1 cellular context compared by ENCODE assay signal in genomic region chr7:2231992-2232765, GRCh38.
A peak's percentile ranks its signal among the peaks of the same experiment; 100 is the strongest.
TF ChIP-seq lines count a peak whose summit lies in the region.

No MANE protein-coding gene starts in this region.

TF ChIP-seq in HepG2, 621 proteins besides CTCF, POLR2A, EP300 and RAD21 (continued from another document):
- TF ChIP-seq ZNF280B (CRISPR knock-in tag; IDR thresholded peaks at IDR 0.05; ENCODE audit: borderline replicate concordance) (peak; percentile 53; the same call in 1 of the 2 replicates), DMAP1 (CRISPR knock-in tag; IDR thresholded peaks at IDR 0.05) (0 out of 2 replicates have a peak, but pooled peaks have one; percentile 9), ETS1 (CRISPR knock-in tag; IDR thresholded peaks at IDR 0.05) (no peak), TBP (CRISPR knock-in tag; IDR thresholded peaks at IDR 0.05) (no peak), REXO4 (CRISPR knock-in tag; IDR thresholded peaks at IDR 0.05; ENCODE audit: borderline replicate concordance) (0 out of 2 replicates have a peak, but pooled peaks have one; percentile 46), GPN1 (CRISPR knock-in tag; IDR thresholded peaks at IDR 0.05; ENCODE audit: borderline replicate concordance) (no peak), ZNF33B (CRISPR knock-in tag; IDR thresholded peaks at IDR 0.05) (peak; percentile 60; the same call in 1 of the 2 replicates), RXRA (CRISPR knock-in tag; IDR thresholded peaks at IDR 0.05) (0 out of 2 replicates have a peak, but pooled peaks have one; percentile 14), CHD2 (IDR thresholded peaks at IDR 0.05; ENCODE audit: low read depth, low read length) (no peak), THAP7 (CRISPR knock-in tag; IDR thresholded peaks at IDR 0.05) (0 out of 2 replicates have a peak, but pooled peaks have one; percentile 41), SAFB2 (CRISPR knock-in tag; IDR thresholded peaks at IDR 0.05; ENCODE audit: borderline replicate concordance, low read depth) (no peak), ZNF839 (CRISPR knock-in tag; IDR thresholded peaks at IDR 0.05; ENCODE audit: borderline replicate concordance) (0 out of 2 replicates have a peak, but pooled peaks have one; percentile 35), ZNF430 (CRISPR knock-in tag; IDR thresholded peaks at IDR 0.05) (peak; percentile 3; the same call in 1 of the 2 replicates), ZNF879 (CRISPR knock-in tag; IDR thresholded peaks at IDR 0.05) (peak; percentile 64; the same call in 1 of the 2 replicates), ZNF546 (CRISPR knock-in tag; conservative IDR thresholded peaks at IDR 0.05) (no peak), ZNF543 (CRISPR knock-in tag; IDR thresholded peaks at IDR 0.05) (0 out of 2 replicates have a peak, but pooled peaks have one; percentile 20), ATF2 (CRISPR knock-in tag; IDR thresholded peaks at IDR 0.05) (no peak)
